Comparison of ENCODE assay signal across 10 cellular contexts in the genomic region with DNA sequence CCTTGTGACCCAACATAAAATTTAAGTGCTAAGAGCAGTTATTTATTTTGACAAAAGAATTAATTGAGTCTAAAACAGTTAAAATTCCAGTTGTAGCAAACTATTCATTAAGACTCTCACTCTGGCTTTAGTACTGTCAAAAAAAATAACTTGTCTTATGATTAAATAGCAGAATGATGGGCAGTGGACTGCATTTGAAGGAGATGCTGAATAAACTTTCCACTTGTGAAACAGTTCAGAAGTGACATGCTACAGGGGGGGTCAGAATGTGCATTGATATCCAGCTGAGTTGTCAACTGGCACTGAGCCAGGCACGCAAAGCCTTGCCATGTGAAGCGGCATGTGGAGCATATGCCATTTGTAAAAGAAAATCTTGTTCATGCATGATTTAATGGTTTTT.
DNase-seq lines count a peak whose midpoint lies in the region; ATAC-seq and TF ChIP-seq lines count a peak whose summit lies in the region.
"Had no signal": no experiment of that assay in that cellular context is flagged by ENCODE, and none has a peak within 500 bp of the region (broad histone marks: within the 10 kb centered on the region; RNA-seq: fewer than 3 reads in every experiment).

No MANE protein-coding gene starts in this region.

- no peaks in the 10 kb centered on the region for H3K79me2 ChIP-seq in osteoblast (ENCODE audit: insufficient read depth, low read length)

- ATAC-seq in GM21786 (IDR thresholded peaks at IDR 0.05; ENCODE audit: unreplicated experiment) (no peak), T-cell (replicated peaks in 1 of 4) (no peak)

- H3K36me3 ChIP-seq in osteoblast (ENCODE audit: insufficient read depth, low read length) = no peaks in the 10 kb centered on the region
- H3K36me3 ChIP-seq in colonic mucosa = no peaks in the 10 kb centered on the region

- H3K27ac ChIP-seq in osteoblast (ENCODE audit: low read depth, low read length) (peak overlapping the region; percentile 48), colonic mucosa (no peak overlapping the region)

- CTCF ChIA-PET in T-cell (lab: Charles Lee) = no interaction called here

- peaks cover 2 to 3% of the 10 kb centered on the region in 2 donors for H3K27me3 Mint-ChIP-seq in T-cell

- H3K9ac ChIP-seq in colonic mucosa (ENCODE audit: low read depth in 2 of 2, low read length in 2 of 2) = no peak overlapping the region

- peaks cover 31% of the 10 kb centered on the region for H3K4me1 ChIP-seq in osteoblast (ENCODE audit: insufficient read depth, low read length)
- H3K4me1 ChIP-seq in colonic mucosa = no peaks in the 10 kb centered on the region

- H2AFZ ChIP-seq in osteoblast (ENCODE audit: low read length) = no peak overlapping the region

- no peak overlapping the region for H3K4me3 ChIP-seq in cardiac fibroblast (replicated peaks in 1 of 2; ENCODE audit: low read depth in 2 of 2, low read length in 2 of 2)
- no peak overlapping the region for H3K4me3 ChIP-seq in osteoblast (ENCODE audit: insufficient read depth, low read length)
- H3K4me3 ChIP-seq in colonic mucosa = no peak overlapping the region

- H3K36me3 Mint-ChIP-seq in T-cell = no peaks in the 10 kb centered on the region
- H3K36me3 Mint-ChIP-seq: activated naive CD4-positive, alpha-beta T cell treated with anti-CD3 and anti-CD28 coated beads, Interleukin-2, amount 50 U/mL, for 24 hours had no signal

- no peaks in the 10 kb centered on the region for H3K4me1 Mint-ChIP-seq in T-cell
- H3K4me1 Mint-ChIP-seq: activated naive CD4-positive, alpha-beta T cell treated with anti-CD3 and anti-CD28 coated beads, Interleukin-2, amount 50 U/mL, for 24 hours had no signal

- POLR2A ChIA-PET in T-cell (lab: Charles Lee) = no interaction called here

- no peaks in the 10 kb centered on the region for H4K20me1 ChIP-seq in osteoblast (ENCODE audit: insufficient read depth, low read length)

- H3K4me2 ChIP-seq in osteoblast (ENCODE audit: insufficient read depth, low read length) = peak overlapping the region; percentile 25

- no peaks in the 10 kb centered on the region for H3K27me3 ChIP-seq in osteoblast (ENCODE audit: insufficient read depth, low read length)
- H3K27me3 ChIP-seq in colonic mucosa = no peaks in the 10 kb centered on the region

- H3K9me3 Mint-ChIP-seq in T-cell = no peaks in the 10 kb centered on the region
- H3K9me3 Mint-ChIP-seq: activated naive CD4-positive, alpha-beta T cell treated with anti-CD3 and anti-CD28 coated beads, Interleukin-2, amount 50 U/mL, for 24 hours had no signal

- H3K9me3 ChIP-seq in osteoblast (ENCODE audit: low read depth, low read length) = no peaks in the 10 kb centered on the region
- no peaks in the 10 kb centered on the region for H3K9me3 ChIP-seq in colonic mucosa

- DNase-seq in ELR (ENCODE audit: low read depth) (peak; percentile 95), NCI-H2171 (lab: John Stamatoyannopoulos, UW) (peak; percentile 65), cardiac fibroblast (ENCODE audit: low read depth in 2 of 2) (peak; percentile 73 to 92), osteoblast (ENCODE audit: insufficient read length, low spot score, missing footprints) (peak; percentile 8), colonic mucosa (no peak), T-cell (no peak), T1000 (lab: John Stamatoyannopoulos, UW) (no peak)
- DNase-seq: kidney had no signal

- no peak overlapping the region for H3K4me3 Mint-ChIP-seq in T-cell
- H3K4me3 Mint-ChIP-seq: activated naive CD4-positive, alpha-beta T cell treated with anti-CD3 and anti-CD28 coated beads, Interleukin-2, amount 50 U/mL, for 24 hours had no signal

- TF ChIP-seq CTCF in cardiac fibroblast (IDR thresholded peaks at IDR 0.05; ENCODE audit: low read depth, low read length) = no peak
- TF ChIP-seq CTCF in osteoblast (IDR thresholded peaks at IDR 0.05; ENCODE audit: extremely low read depth, low read depth, low read length) = no peak
- TF ChIP-seq CTCF in colonic mucosa (IDR thresholded peaks at IDR 0.05) = no peak

- intact Hi-C loops in colonic mucosa (cut with DNase I) = no loop called here

- no peak overlapping the region for H3K27ac Mint-ChIP-seq in T-cell
- H3K27ac Mint-ChIP-seq: activated naive CD4-positive, alpha-beta T cell treated with anti-CD3 and anti-CD28 coated beads, Interleukin-2, amount 50 U/mL, for 24 hours had no signal

Comparison
In these comparisons a context has a peak if more than half of its experiments do, and no peak if none do; other contexts are left out.
1. DNase-seq: peak in ELR (single experiment), NCI-H2171 (single experiment), cardiac fibroblast (2 of 2) and osteoblast (single experiment); none in colonic mucosa (single experiment), T-cell (0 of 34) and T1000 (single experiment).